In genomic region chr2:175478369-175478768, GRCh38 we compare ENCODE assay signal across 29 cellular contexts.
DNase-seq lines count a peak whose midpoint lies in the region; ATAC-seq, FAIRE-seq and TF ChIP-seq lines count a peak whose summit lies in the region.
"Had no signal": no experiment of that assay in that cellular context is flagged by ENCODE, and none has a peak within 500 bp of the region (broad histone marks: within the 10 kb centered on the region; RNA-seq: fewer than 3 reads in every experiment).

No MANE protein-coding gene starts in this region.

- no peak overlapping the region for H2BK120ac ChIP-seq in mesenchymal stem cell (ENCODE audit: low read depth, low read length)

- no peaks in the 10 kb centered on the region for H3K36me3 ChIP-seq in mesenchymal stem cell (ENCODE audit: control insufficient read depth in 1 of 2, insufficient read depth in 2 of 2, low read depth in 1 of 2, low read length in 2 of 2)
- H3K36me3 ChIP-seq in left lung = no peaks in the 10 kb centered on the region
- H3K36me3 ChIP-seq: gastrocnemius medialis, lower lobe of right lung, sigmoid colon, transverse colon had no signal

- 80% methylated on average over 6 of the region's 6 CpGs for WGBS in mesenchymal stem cell

- ATAC-seq in HG02981 (IDR thresholded peaks at IDR 0.05; ENCODE audit: unreplicated experiment) (no peak), GM18858 (IDR thresholded peaks at IDR 0.05; ENCODE audit: unreplicated experiment) (no peak), left lung (no peak)
- ATAC-seq: activated CD4-positive, alpha-beta T cell treated with anti-CD3 and anti-CD28 coated beads for 36 hours; activated CD8-positive, alpha-beta T cell treated with anti-CD3 and anti-CD28 coated beads, Interleukin-2, amount 10 ng/mL, durations not matched to agents 7 days and 5 days; gastrocnemius medialis; HepG2; lower lobe of right lung; naive thymus-derived CD8-positive, alpha-beta T cell; psoas muscle; SK-N-SH treated with all-trans-retinoic acid at 6 μM for 48 hours; stimulated activated effector memory CD8-positive, alpha-beta T cell treated with anti-CD3 and anti-CD28 coated beads, Interleukin-12 subunit alpha, Interleukin-12 subunit beta, amount 100 ng/mL, for 72 hours had no signal

- no peak for FAIRE-seq in H54 (lab: Jason Lieb, UNC)
- FAIRE-seq: HepG2 had no signal

- H3K4me1 ChIP-seq in mesenchymal stem cell (ENCODE audit: control insufficient read depth, insufficient read depth, low read depth, low read length) (no peaks in the 10 kb centered on the region), left lung (no peaks in the 10 kb centered on the region)
- H3K4me1 ChIP-seq: gastrocnemius medialis, lower lobe of right lung, psoas muscle, sigmoid colon, transverse colon had no signal

- intact Hi-C loops in left lung (cut with DNase I) = no loop called here

- H4K8ac ChIP-seq in mesenchymal stem cell (ENCODE audit: low read length) = no peak overlapping the region

- H3K9ac ChIP-seq in mesenchymal stem cell (ENCODE audit: low read length) = no peak overlapping the region

- H2AFZ ChIP-seq in mesenchymal stem cell (ENCODE audit: low read depth, low read length) = no peak overlapping the region

- H3K9me3 ChIP-seq in mesenchymal stem cell (ENCODE audit: control insufficient read depth, low read length) = no peaks in the 10 kb centered on the region
- H3K9me3 ChIP-seq in left lung = no peaks in the 10 kb centered on the region
- H3K9me3 ChIP-seq: gastrocnemius medialis, lower lobe of right lung, psoas muscle, sigmoid colon, transverse colon had no signal

- no peak overlapping the region for H3K4ac ChIP-seq in mesenchymal stem cell (ENCODE audit: low read depth in 1 of 2, low read length in 2 of 2)

- DNase-seq in H54 (ENCODE audit: insufficient read length, low spot score) = peak; percentile 12
- peak; percentile 19 for DNase-seq in NCI-H69 (lab: John Stamatoyannopoulos, UW)
- DNase-seq in epithelial cell of esophagus (ENCODE audit: low read depth) = peak; percentile 24
- no peak for DNase-seq in mesenchymal stem cell
- no peak for DNase-seq in left lung
- DNase-seq: activated CD4-positive, alpha-beta T cell treated with anti-CD3 and anti-CD28 coated beads for 36 hours; activated CD8-positive, alpha-beta T cell treated with anti-CD3 and anti-CD28 coated beads, Interleukin-2, amount 10 ng/mL, durations not matched to agents 7 days and 5 days; activated naive CD4-positive, alpha-beta T cell treated with anti-CD3 and anti-CD28 coated beads, Interleukin-2, amount 50 U/mL, for 16 hours; amygdala; COR-L47; gastrocnemius medialis; kidney glomerular epithelial cell; lower lobe of right lung; naive thymus-derived CD8-positive, alpha-beta T cell; NCI-H1048; NCI-H1694; NCI-H446 treated with DMSO at 0.1 percent for 48 hours; occipital lobe; psoas muscle; sigmoid colon; stimulated activated CD4-positive, alpha-beta T cell treated with anti-CD3 and anti-CD28 coated beads, Interleukin-15, amount 100 ng/mL, for 24 hours; transverse colon had no signal

- no peak for TF ChIP-seq POLR2A in H54 (IDR thresholded peaks at IDR 0.05; ENCODE audit: low read depth, low read length)

- TF ChIP-seq CTCF in epithelial cell of esophagus (IDR thresholded peaks at IDR 0.05; ENCODE audit: insufficient read depth, low read depth, low read length, missing control alignments) = no peak
- no peak for TF ChIP-seq CTCF in left lung (IDR thresholded peaks at IDR 0.05)

- H3K27ac ChIP-seq in mesenchymal stem cell (ENCODE audit: low read length, poor library complexity, severe bottlenecking) (no peak overlapping the region), left lung (no peak overlapping the region)
- H3K27ac ChIP-seq: C4-2B, lower lobe of right lung, psoas muscle, sigmoid colon, transverse colon, VCaP had no signal

- no peak overlapping the region for H3K4me3 ChIP-seq in epithelial cell of esophagus (ENCODE audit: low read length)
- no peak overlapping the region for H3K4me3 ChIP-seq in mesenchymal stem cell (ENCODE audit: insufficient read depth in 1 of 2, low read depth in 1 of 2, low read length in 2 of 2)
- H3K4me3 ChIP-seq in left lung = no peak overlapping the region
- H3K4me3 ChIP-seq: gastrocnemius medialis, lower lobe of right lung, psoas muscle, sigmoid colon, transverse colon had no signal

- H3K27me3 ChIP-seq in mesenchymal stem cell (ENCODE audit: control insufficient read depth in 1 of 2, insufficient read depth in 1 of 2, low read length in 2 of 2) (no peaks in the 10 kb centered on the region), left lung (no peaks in the 10 kb centered on the region)
- H3K27me3 ChIP-seq: gastrocnemius medialis, sigmoid colon, transverse colon had no signal

- no peak overlapping the region for H3K23ac ChIP-seq in mesenchymal stem cell (ENCODE audit: low read length in 2 of 2)

- no peak overlapping the region for H2AK5ac ChIP-seq in mesenchymal stem cell (ENCODE audit: low read length, severe bottlenecking)

- H3K79me1 ChIP-seq in mesenchymal stem cell (replicated peaks; ENCODE audit: low read length, poor library complexity, severe bottlenecking) = no peaks in the 10 kb centered on the region

- H3K4me2 ChIP-seq in mesenchymal stem cell (ENCODE audit: low read length, poor library complexity, severe bottlenecking) = no peak overlapping the region

- no peak overlapping the region for H3K18ac ChIP-seq in mesenchymal stem cell (ENCODE audit: low read depth in 1 of 2, low read length in 2 of 2)

- no peak overlapping the region for H3K14ac ChIP-seq in mesenchymal stem cell (ENCODE audit: low read length in 2 of 2)

- no peak overlapping the region for H2BK12ac ChIP-seq in mesenchymal stem cell (ENCODE audit: low read length in 2 of 2)

- no peak overlapping the region for H2BK5ac ChIP-seq in mesenchymal stem cell (ENCODE audit: low read depth, low read length, poor library complexity, severe bottlenecking)

- no peak overlapping the region for H2BK15ac ChIP-seq in mesenchymal stem cell (ENCODE audit: low read depth, poor library complexity, severe bottlenecking)

- H4K91ac ChIP-seq in mesenchymal stem cell (ENCODE audit: low read length) = no peak overlapping the region

Comparison
In these comparisons a context has a peak if more than half of its experiments do, and no peak if none do; other contexts are left out.
1. DNase-seq: peak in H54 (single experiment), NCI-H69 (single experiment) and epithelial cell of esophagus (single experiment); none in mesenchymal stem cell (single experiment) and left lung (0 of 2).